Comparison of ENCODE assay signal across 1 cellular context in genomic region chr19:45716314-45717130, GRCh38.
TF ChIP-seq lines count a peak whose summit lies in the region.

No MANE protein-coding gene starts in this region.

TF ChIP-seq in A549, 52 proteins besides CTCF, POLR2A, EP300 and RAD21 (continued from another document):
- TF ChIP-seq MYC (IDR thresholded peaks at IDR 0.05; ENCODE audit: borderline replicate concordance, low read length) (no peak), MAFK (IDR thresholded peaks at IDR 0.05; ENCODE audit: partially characterized antibody) (no peak), RARB (CRISPR knock-in tag; IDR thresholded peaks at IDR 0.05) (no peak), HOXA7 (CRISPR knock-in tag; IDR thresholded peaks at IDR 0.05) (0 out of 2 replicates have a peak, but pooled peaks have one; percentile 43), GATA3 (IDR thresholded peaks at IDR 0.05; ENCODE audit: borderline replicate concordance) (no peak), PHF8 (IDR thresholded peaks at IDR 0.05; ENCODE audit: borderline replicate concordance, low read depth) (peak; percentile 24; the same call in 1 of the 2 replicates), CBX8 (IDR thresholded peaks at IDR 0.05) (no peak), FOSB (CRISPR knock-in tag; IDR thresholded peaks at IDR 0.05) (0 out of 2 replicates have a peak, but pooled peaks have one; percentile 32), ZNF302 (CRISPR knock-in tag; IDR thresholded peaks at IDR 0.05) (no peak), TFCP2L1 (CRISPR knock-in tag; IDR thresholded peaks at IDR 0.05) (peak; percentile 77; the same call in 1 of the 2 replicates)
TF ChIP-seq in A549: peak in this region for 5.
